In genomic region chr2:160299540-160299939, GRCh38 we compare ENCODE assay signal across 12 cellular contexts.
DNase-seq lines count a peak whose midpoint lies in the region; ATAC-seq and TF ChIP-seq lines count a peak whose summit lies in the region.
"Had no signal": no experiment of that assay in that cellular context is flagged by ENCODE, and none has a peak within 500 bp of the region (broad histone marks: within the 10 kb centered on the region; RNA-seq: fewer than 3 reads in every experiment).

No MANE protein-coding gene starts in this region.

- H3K27me3 Mint-ChIP-seq in activated naive CD4-positive, alpha-beta T cell treated with anti-CD3 and anti-CD28 coated beads, Interleukin-2, amount 50 U/mL, for 24 hours: no peaks in the 10 kb centered on the region
- H3K27me3 Mint-ChIP-seq in T-cell (no peaks in the 10 kb centered on the region), Calu3 (ENCODE audit: unreplicated experiment) (no peaks in the 10 kb centered on the region)
- H3K27me3 Mint-ChIP-seq: progenitor cell of endocrine pancreas had no signal

- H3K9me3 ChIP-seq in smooth muscle cell (replicated peaks; ENCODE audit: low read depth) (no peaks in the 10 kb centered on the region), transverse colon (no peaks in the 10 kb centered on the region)

- H3K36me3 Mint-ChIP-seq in activated naive CD4-positive, alpha-beta T cell treated with anti-CD3 and anti-CD28 coated beads, Interleukin-2, amount 50 U/mL, for 24 hours: peaks cover 45% of the 10 kb centered on the region
- H3K36me3 Mint-ChIP-seq in T-cell (peaks cover 79% of the 10 kb centered on the region), Calu3 (ENCODE audit: insufficient read depth, unreplicated experiment) (peaks cover 11% of the 10 kb centered on the region)

- in situ Hi-C loops in transverse colon (cut with MboI; ENCODE audit: low pct_ligation_motif_present in 1 of 4, low pct_unique_long_range_greater_than_20kb in 1 of 4, low sequenced_read_pairs in 3 of 4): no loop called here

- H3K36me3 ChIP-seq in smooth muscle cell (ENCODE audit: low read depth) (peaks cover 9% of the 10 kb centered on the region), transverse colon (no peaks in the 10 kb centered on the region)

- ATAC-seq in T-cell (replicated peaks in 1 of 4): no peak

- no peak for TF ChIP-seq EP300 in transverse colon (IDR thresholded peaks at IDR 0.05; ENCODE audit: low read depth)

- H3K27ac ChIP-seq in smooth muscle cell (ENCODE audit: low read depth) (peak overlapping the region; percentile 66), transverse colon (no peak overlapping the region)

- TF ChIP-seq CTCF in smooth muscle cell (IDR thresholded peaks at IDR 0.05; ENCODE audit: borderline replicate concordance, insufficient read depth, poor library complexity, severe bottlenecking): no peak
- no peak for TF ChIP-seq CTCF in Calu3 (IDR thresholded peaks at IDR 0.05; ENCODE audit: unreplicated experiment)
- no peak for TF ChIP-seq CTCF in transverse colon (IDR thresholded peaks at IDR 0.05)

- H3K4me1 Mint-ChIP-seq in activated naive CD4-positive, alpha-beta T cell treated with anti-CD3 and anti-CD28 coated beads, Interleukin-2, amount 50 U/mL, for 24 hours: peaks cover 80% of the 10 kb centered on the region
- H3K4me1 Mint-ChIP-seq in T-cell (peaks cover 65 to 79% (median 79%) of the 10 kb centered on the region in 3 donors), Calu3 (ENCODE audit: low read depth, unreplicated experiment) (no peaks in the 10 kb centered on the region)

- H3K27me3 ChIP-seq in smooth muscle cell (ENCODE audit: low read depth) (no peaks in the 10 kb centered on the region), transverse colon (no peaks in the 10 kb centered on the region)

- H3K79me2 ChIP-seq in smooth muscle cell (ENCODE audit: low read depth): peaks cover 51% of the 10 kb centered on the region

- no TSS peak for BruUV-seq in Calu3 (replicated peaks; lab: Mats Ljungman, UMichigan)

- peak overlapping the region; percentile 16 for H3K4me3 Mint-ChIP-seq in activated naive CD4-positive, alpha-beta T cell treated with anti-CD3 and anti-CD28 coated beads, Interleukin-2, amount 50 U/mL, for 24 hours
- peak overlapping the region in 1 of 3 donors; percentile 15 for H3K4me3 Mint-ChIP-seq in T-cell
- no peak overlapping the region for H3K4me3 Mint-ChIP-seq in Calu3 (ENCODE audit: low read depth, unreplicated experiment)

- H3K4me1 ChIP-seq in smooth muscle cell (ENCODE audit: low read depth) (no peaks in the 10 kb centered on the region), transverse colon (peaks cover 0 to 11% (median 3%) of the 10 kb centered on the region in 4 donors)

- no peaks in the 10 kb centered on the region for H3K9me3 Mint-ChIP-seq in activated naive CD4-positive, alpha-beta T cell treated with anti-CD3 and anti-CD28 coated beads, Interleukin-2, amount 50 U/mL, for 24 hours
- no peaks in the 10 kb centered on the region for H3K9me3 Mint-ChIP-seq in T-cell
- no peaks in the 10 kb centered on the region for H3K9me3 Mint-ChIP-seq in Calu3 (ENCODE audit: low read depth, unreplicated experiment)

- H3K4me3 ChIP-seq in smooth muscle cell: no peak overlapping the region
- H3K4me3 ChIP-seq in transverse colon: no peak overlapping the region

- WGBS in smooth muscle cell (ENCODE audit: low lambda C conversion rate): 36% methylated on average over 3 of the region's 3 CpGs
- 78 to 93% methylated on average over 3 of the region's 3 CpGs for WGBS in transverse colon (ENCODE audit: low coverage in 1 of 2), 2 donors

- peaks cover 11% of the 10 kb centered on the region for H4K20me1 ChIP-seq in smooth muscle cell (ENCODE audit: low read depth)

- no peak overlapping the region for H2AFZ ChIP-seq in smooth muscle cell (ENCODE audit: low read depth)

- H3K4me2 ChIP-seq in smooth muscle cell: no peak overlapping the region

- no peak overlapping the region for H3K9ac ChIP-seq in smooth muscle cell (ENCODE audit: low read depth)

- intact Hi-C loops in Calu3 (cut with micrococcal nuclease; ENCODE audit: unreplicated experiment): no loop called here
- intact Hi-C loops in transverse colon (cut with DNase I; ENCODE audit: low total_unique reads): no loop called here

- H3F3A ChIP-seq in smooth muscle cell (ENCODE audit: low read depth): peaks cover 9% of the 10 kb centered on the region

- H3K27ac Mint-ChIP-seq in activated naive CD4-positive, alpha-beta T cell treated with anti-CD3 and anti-CD28 coated beads, Interleukin-2, amount 50 U/mL, for 24 hours: peak overlapping the region; percentile 95
- H3K27ac Mint-ChIP-seq in T-cell: peak overlapping the region; percentile 18 to 48
- no peak overlapping the region for H3K27ac Mint-ChIP-seq in Calu3 (ENCODE audit: unreplicated experiment)
- H3K27ac Mint-ChIP-seq: progenitor cell of endocrine pancreas had no signal

- CTCF ChIA-PET in T-cell (lab: Charles Lee) (interaction anchor here in 1 of 2 donors (0.5 kb wide), 1 partner anchor 1612 kb away, joined by 6 read pairs; no protein-coding TSS in a partner anchor), Calu3 (lab: Charles Lee) (interaction anchor here (1.6 kb wide), 1 partner anchor 9 kb away, joined by 3 read pairs; no protein-coding TSS in a partner anchor)

- POLR2A ChIA-PET in T-cell (lab: Charles Lee): no interaction called here

- TF ChIP-seq POLR2A in transverse colon (IDR thresholded peaks at IDR 0.05): no peak

- no peak for DNase-seq in activated naive CD4-positive, alpha-beta T cell treated with Interleukin-2 at 50 U/mL for 16 hours
- DNase-seq in T-cell: no peak
- peak; percentile 76 for DNase-seq in dermis blood vessel endothelial cell
- no peak for DNase-seq in smooth muscle cell (lab: John Stamatoyannopoulos, UW; ENCODE audit: unreplicated experiment)
- DNase-seq in DMS 273 treated with DMSO at 0.1 percent for 48 hours (lab: John Stamatoyannopoulos, UW): no peak
- DNase-seq in Calu3: no peak
- no peak for DNase-seq in transverse colon
- DNase-seq: activated effector memory CD4-positive, alpha-beta T cell treated with anti-CD3 and anti-CD28 coated beads, Interleukin-2, amount 50 U/mL, for 16 hours; mammary epithelial cell; NCI-H187 treated with DMSO at 0.1 percent for 48 hours had no signal
